In the genomic region with DNA sequence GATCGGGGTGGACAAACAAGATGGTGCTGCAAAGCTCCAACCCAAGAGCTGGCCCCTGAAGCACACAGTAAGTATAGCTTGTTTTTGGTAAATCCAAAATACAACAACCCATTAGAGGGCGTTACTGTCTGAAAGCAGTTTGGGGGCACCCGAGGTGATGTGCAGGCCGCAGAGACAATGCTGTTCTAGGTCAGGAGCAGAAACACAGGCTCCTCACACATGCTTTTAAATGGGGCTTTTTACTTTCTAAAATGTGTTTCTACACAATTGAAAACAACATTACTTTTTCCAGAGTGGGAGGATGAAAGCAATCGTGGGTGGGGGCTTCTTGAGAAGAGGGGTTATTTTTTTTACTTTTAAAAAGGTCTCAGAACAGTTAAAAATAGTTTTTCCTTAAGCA, we compare ENCODE assay signal across 12 cellular contexts.
DNase-seq lines count a peak whose midpoint lies in the region; ATAC-seq and TF ChIP-seq lines count a peak whose summit lies in the region.
"Had no signal": no experiment of that assay in that cellular context is flagged by ENCODE, and none has a peak within 500 bp of the region (broad histone marks: within the 10 kb centered on the region; RNA-seq: fewer than 3 reads in every experiment).

No MANE protein-coding gene starts in this region.

- POLR2A ChIA-PET in activated CD4-positive, alpha-beta memory T cell treated with anti-CD3 and anti-CD28 coated beads, Interleukin-2, amount 10 ng/mL, durations not matched to agents 7 days and 5 days (lab: Charles Lee) = interaction anchor here (1.1 to 2.7 kb wide), 7 partner anchors 14 to 68 kb away, joined by 3 to 12 read pairs (median 6); no protein-coding TSS in a partner anchor

- H3K9me3 Mint-ChIP-seq in activated CD4-positive, alpha-beta memory T cell treated with anti-CD3 and anti-CD28 coated beads, Interleukin-2, amount 10 ng/mL, durations not matched to agents 7 days and 5 days = peaks cover 7% of the 10 kb centered on the region
- no peaks in the 10 kb centered on the region for H3K9me3 Mint-ChIP-seq in natural killer cell
- H3K9me3 Mint-ChIP-seq: dendritic cell treated with granulocyte-macrophage colony-stimulating factor and Interleukin-4, amounts not matched to agents 40 ng/mL and 50 ng/mL, for 4 days had no signal

- peak overlapping the region; percentile 78 for H3K27ac Mint-ChIP-seq in activated CD4-positive, alpha-beta memory T cell treated with anti-CD3 and anti-CD28 coated beads, Interleukin-2, amount 10 ng/mL, durations not matched to agents 7 days and 5 days
- no peak overlapping the region for H3K27ac Mint-ChIP-seq in natural killer cell
- H3K27ac Mint-ChIP-seq: dendritic cell treated with granulocyte-macrophage colony-stimulating factor and Interleukin-4, amounts not matched to agents 40 ng/mL and 50 ng/mL, for 4 days had no signal

- H3K27me3 Mint-ChIP-seq in activated CD4-positive, alpha-beta memory T cell treated with anti-CD3 and anti-CD28 coated beads, Interleukin-2, amount 10 ng/mL, durations not matched to agents 7 days and 5 days = no peaks in the 10 kb centered on the region
- H3K27me3 Mint-ChIP-seq in natural killer cell (ENCODE audit: low read depth in 2 of 2) = peaks cover 2 to 5% of the 10 kb centered on the region in 2 donors
- H3K27me3 Mint-ChIP-seq: dendritic cell treated with granulocyte-macrophage colony-stimulating factor and Interleukin-4, amounts not matched to agents 40 ng/mL and 50 ng/mL, for 4 days had no signal

- H3K4me1 Mint-ChIP-seq in activated CD4-positive, alpha-beta memory T cell treated with anti-CD3 and anti-CD28 coated beads, Interleukin-2, amount 10 ng/mL, durations not matched to agents 7 days and 5 days = peaks cover 40% of the 10 kb centered on the region
- peaks cover 26 to 34% of the 10 kb centered on the region in 2 donors for H3K4me1 Mint-ChIP-seq in natural killer cell

- DNase-seq in NCI-H82 (lab: John Stamatoyannopoulos, UW) (peak; percentile 15), NCI-H82 treated with DMSO at 0.1 percent for 48 hours (lab: John Stamatoyannopoulos, UW; ENCODE audit: unreplicated experiment) (no peak), germinal center (ENCODE audit: low spot score) (peak; percentile 27), natural killer cell (no peak)
- DNase-seq in activated CD4-positive, alpha-beta memory T cell treated with anti-CD3 and anti-CD28 coated beads, Interleukin-2, amount 10 ng/mL, durations not matched to agents 7 days and 5 days = peak; percentile 36
- DNase-seq in stimulated activated naive CD8-positive, alpha-beta T cell treated with anti-CD3 and anti-CD28 coated beads, Interleukin-15, Interleukin-2, amounts not matched to agents 100 U/mL and 50 U/mL, for 24 hours = peak; percentile 24
- DNase-seq: DMS79 treated with DMSO at 0.1 percent for 48 hours, left cardiac atrium, OCI-M1 had no signal

- intact Hi-C loops in natural killer cell (cut with micrococcal nuclease) = no loop called here

- peaks cover 9% of the 10 kb centered on the region for H3K36me3 Mint-ChIP-seq in activated CD4-positive, alpha-beta memory T cell treated with anti-CD3 and anti-CD28 coated beads, Interleukin-2, amount 10 ng/mL, durations not matched to agents 7 days and 5 days (ENCODE audit: low read depth)
- no peaks in the 10 kb centered on the region for H3K36me3 Mint-ChIP-seq in natural killer cell

- H3K4me3 Mint-ChIP-seq in activated CD4-positive, alpha-beta memory T cell treated with anti-CD3 and anti-CD28 coated beads, Interleukin-2, amount 10 ng/mL, durations not matched to agents 7 days and 5 days = peak overlapping the region; percentile 61
- no peak overlapping the region for H3K4me3 Mint-ChIP-seq in natural killer cell
- H3K4me3 Mint-ChIP-seq: dendritic cell treated with granulocyte-macrophage colony-stimulating factor and Interleukin-4, amounts not matched to agents 40 ng/mL and 50 ng/mL, for 4 days had no signal

- no peak for TF ChIP-seq CTCF in natural killer cell (IDR thresholded peaks at IDR 0.05)

- ATAC-seq in stimulated activated naive CD8-positive, alpha-beta T cell treated with anti-CD3 and anti-CD28 coated beads, Interleukin-15, Interleukin-2, amounts not matched to agents 100 U/mL and 50 U/mL, for 24 hours = peak; percentile 37
- no peak for ATAC-seq in HG02610 (IDR thresholded peaks at IDR 0.05; ENCODE audit: unreplicated experiment)
- no peak for ATAC-seq in natural killer cell
- no peak for ATAC-seq in HG03565 (IDR thresholded peaks at IDR 0.05; ENCODE audit: unreplicated experiment)
- ATAC-seq: left cardiac atrium had no signal

- CTCF ChIA-PET in activated CD4-positive, alpha-beta memory T cell treated with anti-CD3 and anti-CD28 coated beads, Interleukin-2, amount 10 ng/mL, durations not matched to agents 7 days and 5 days (lab: Charles Lee) = no interaction called here

Comparison
In these comparisons a context has a peak if more than half of its experiments do, and no peak if none do; other contexts are left out.
1. DNase-seq: peak in NCI-H82 (single experiment), activated CD4-positive, alpha-beta memory T cell treated with anti-CD3 and anti-CD28 coated beads, Interleukin-2, amount 10 ng/mL, durations not matched to agents 7 days and 5 days (single experiment), germinal center (single experiment) and stimulated activated naive CD8-positive, alpha-beta T cell treated with anti-CD3 and anti-CD28 coated beads, Interleukin-15, Interleukin-2, amounts not matched to agents 100 U/mL and 50 U/mL, for 24 hours (single experiment); none in NCI-H82 treated with DMSO at 0.1 percent for 48 hours (single experiment) and natural killer cell (single experiment).